In genomic region chr2:186589733-186590537, GRCh38 we compare ENCODE assay signal across 8 cellular contexts. TPM values are rescaled to one million over a fixed set of nuclear protein-coding genes. Genes with fewer than 3 reads are reported as not detected.
DNase-seq lines count a peak whose midpoint lies in the region; TF ChIP-seq lines count a peak whose summit lies in the region.

Gene ITGAV, plus strand, starts transcription at chr2:186590056. Its CDS starts 283 bp downstream, at chr2:186590339.

- H3K27me3 ChIP-seq in H9 (ENCODE audit: insufficient read depth, low read length) (no peaks in the 10 kb centered on the region), MG63 (no peaks in the 10 kb centered on the region), SK-N-SH (ENCODE audit: insufficient read depth) (no peaks in the 10 kb centered on the region), osteoblast (ENCODE audit: insufficient read depth, low read length) (no peaks in the 10 kb centered on the region), testis (no peaks in the 10 kb centered on the region)

- peak; percentile 16; the same call in 1 of the 3 replicates for TF ChIP-seq CTCF in H9 (conservative IDR thresholded peaks at IDR 0.05)
- TF ChIP-seq CTCF in SK-N-SH (IDR thresholded peaks at IDR 0.05), result no peak
- TF ChIP-seq CTCF in glutamatergic neuron (IDR thresholded peaks at IDR 0.05; ENCODE audit: partially characterized antibody, unreplicated experiment), result no peak
- no peak for TF ChIP-seq CTCF in osteoblast (IDR thresholded peaks at IDR 0.05; ENCODE audit: extremely low read depth, low read depth, low read length)
- TF ChIP-seq CTCF in testis (IDR thresholded peaks at IDR 0.05), result no peak

- H2BK20ac ChIP-seq in H9 (ENCODE audit: low read depth, low read length, poor library complexity, severe bottlenecking), result no peak within 1 kb of the TSS

- H3K4me3 ChIP-seq in MG63 (peak within 1 kb of the TSS; percentile 86), SK-N-SH (ENCODE audit: low read depth in 2 of 2, low read length in 1 of 2) (peak within 1 kb of the TSS; percentile 92 to 93), osteoblast (ENCODE audit: insufficient read depth, low read length) (peak within 1 kb of the TSS; percentile 93), testis (peak within 1 kb of the TSS; percentile 83 to 84)

- H2AFZ ChIP-seq in H9 (ENCODE audit: low read length), result peak within 1 kb of the TSS; percentile 94
- H2AFZ ChIP-seq in SK-N-SH (ENCODE audit: low read depth), result peak within 1 kb of the TSS; percentile 98
- peak within 1 kb of the TSS; percentile 88 for H2AFZ ChIP-seq in osteoblast (ENCODE audit: low read length)

- no peak within 1 kb of the TSS for H3K4ac ChIP-seq in H9 (ENCODE audit: low read depth, low read length)

- H2BK5ac ChIP-seq in H9 (ENCODE audit: insufficient read length, low read length), result no peak within 1 kb of the TSS

- H3F3A ChIP-seq in SK-N-SH (replicated peaks; ENCODE audit: insufficient read depth), result peaks cover 17% of the 10 kb centered on the region

- no peak within 1 kb of the TSS for H2AK5ac ChIP-seq in H9 (ENCODE audit: insufficient read length, low read length)

- intact Hi-C loops in testis (cut with DNase I; ENCODE audit: low total_unique reads), result no loop called here

- H3K9me3 ChIP-seq in H9 (ENCODE audit: control insufficient read depth, low read depth, low read length) (no peaks in the 10 kb centered on the region), MG63 (no peaks in the 10 kb centered on the region), SK-N-SH (no peaks in the 10 kb centered on the region; the same call in 1 of the 2 replicates), osteoblast (ENCODE audit: low read depth, low read length) (no peaks in the 10 kb centered on the region), testis (no peaks in the 10 kb centered on the region)

- H3K27ac Mint-ChIP-seq in H9 (peak within 1 kb of the TSS in 2 of 3 experiments; percentile 72 to 84; a peak in 5 of 7 replicates), glutamatergic neuron (ENCODE audit: unreplicated experiment) (peak within 1 kb of the TSS; percentile 93)
- H3K27ac Mint-ChIP-seq in activated naive CD8-positive, alpha-beta T cell, result peak within 1 kb of the TSS; percentile 85

- H3K36me3 ChIP-seq in MG63 (no peaks in the 10 kb centered on the region), SK-N-SH (replicated peaks in 1 of 2; ENCODE audit: control insufficient read depth in 1 of 2, insufficient read depth in 2 of 2, low read length in 1 of 2) (no peaks in the 10 kb centered on the region), osteoblast (ENCODE audit: insufficient read depth, low read length) (no peaks in the 10 kb centered on the region), testis (ENCODE audit: low read depth, missing control alignments) (no peaks in the 10 kb centered on the region)

- no peak within 1 kb of the TSS for H2BK120ac ChIP-seq in H9 (ENCODE audit: low read depth, low read length, poor library complexity, severe bottlenecking)

- H4K8ac ChIP-seq in H9 (replicated peaks; ENCODE audit: insufficient read length, low read depth, low read length), result no peak within 1 kb of the TSS

- H3K79me2 ChIP-seq in H9 (ENCODE audit: insufficient read depth, low read length), result no peaks in the 10 kb centered on the region; the same call in 1 of the 2 replicates
- peaks cover 65% of the 10 kb centered on the region for H3K79me2 ChIP-seq in SK-N-SH (ENCODE audit: insufficient read depth)
- peaks cover 57% of the 10 kb centered on the region for H3K79me2 ChIP-seq in osteoblast (ENCODE audit: insufficient read depth, low read length)

- no peak within 1 kb of the TSS for H3K56ac ChIP-seq in H9 (ENCODE audit: insufficient read length, low read depth, low read length)

- peak within 1 kb of the TSS; percentile 63 for H3K18ac ChIP-seq in H9 (ENCODE audit: insufficient read length, low read depth, low read length)

- DNase-seq in GM03348 (ENCODE audit: low spot score), result peak; percentile 95
- peak; percentile 90 for DNase-seq in H9
- DNase-seq in MG63, result peak; percentile 93
- peak; percentile 93 for DNase-seq in SK-N-SH
- DNase-seq in glutamatergic neuron, result peak; percentile 92
- peak; percentile 97 for DNase-seq in osteoblast (ENCODE audit: insufficient read length, low spot score, missing footprints)
- peak; percentile 94 for DNase-seq in testis

- H3K27ac ChIP-seq in H9 (ENCODE audit: insufficient read length, low read depth, low read length) (no peak within 1 kb of the TSS), SK-N-SH (ENCODE audit: low read depth in 2 of 2, low read length in 1 of 2) (peak within 1 kb of the TSS; percentile 95 to 98), osteoblast (ENCODE audit: low read depth, low read length) (peak within 1 kb of the TSS; percentile 92), testis (peak within 1 kb of the TSS; percentile 96 to 99)

- no peak within 1 kb of the TSS for H3T11ph ChIP-seq in H9 (ENCODE audit: low read length)

- TF ChIP-seq EP300 in SK-N-SH (IDR thresholded peaks at IDR 0.05; ENCODE audit: borderline replicate concordance in 1 of 2, low read depth in 1 of 2, low read length in 1 of 2), result peak in 1 of 2 experiments; percentile 50; a peak in 1 of 4 replicates

- H3K23me2 ChIP-seq in H9 (ENCODE audit: insufficient read length, low read depth, low read length, poor library complexity, severe bottlenecking), result peaks cover 12% of the 10 kb centered on the region

- peak within 1 kb of the TSS; percentile 96 for H3K4me2 ChIP-seq in H9 (ENCODE audit: insufficient read depth, insufficient read length, low read length)
- peak within 1 kb of the TSS; percentile 78 for H3K4me2 ChIP-seq in SK-N-SH
- peak within 1 kb of the TSS; percentile 96 for H3K4me2 ChIP-seq in osteoblast (ENCODE audit: insufficient read depth, low read length)

- peaks cover 30 to 42% of the 10 kb centered on the region in 2 experiments for H3K4me1 Mint-ChIP-seq in H9
- H3K4me1 Mint-ChIP-seq in activated naive CD8-positive, alpha-beta T cell (ENCODE audit: low read depth), result peaks cover 37% of the 10 kb centered on the region
- peaks cover 11% of the 10 kb centered on the region for H3K4me1 Mint-ChIP-seq in glutamatergic neuron (ENCODE audit: low read depth, unreplicated experiment)

- H3K79me1 ChIP-seq in H9 (ENCODE audit: insufficient read depth, low read depth, low read length, poor library complexity, severe bottlenecking), result no peaks in the 10 kb centered on the region

- no peak within 1 kb of the TSS for H4K91ac ChIP-seq in H9 (ENCODE audit: insufficient read length, low read depth, low read length)

- no peaks in the 10 kb centered on the region for H3K36me3 Mint-ChIP-seq in H9 (ENCODE audit: insufficient read depth in 1 of 3, low read depth in 3 of 3)
- H3K36me3 Mint-ChIP-seq in activated naive CD8-positive, alpha-beta T cell, result no peaks in the 10 kb centered on the region
- H3K36me3 Mint-ChIP-seq in glutamatergic neuron (ENCODE audit: unreplicated experiment), result peaks cover 4% of the 10 kb centered on the region

- no peak within 1 kb of the TSS for H4K5ac ChIP-seq in H9 (ENCODE audit: insufficient read length, low read depth, low read length)

- peaks cover 0 to 2% of the 10 kb centered on the region in 2 experiments; a peak in 1 of 5 replicates for H3K9me3 Mint-ChIP-seq in H9
- H3K9me3 Mint-ChIP-seq in activated naive CD8-positive, alpha-beta T cell (ENCODE audit: low read depth), result no peaks in the 10 kb centered on the region
- peaks cover 5% of the 10 kb centered on the region for H3K9me3 Mint-ChIP-seq in glutamatergic neuron (ENCODE audit: unreplicated experiment)

- H2BK12ac ChIP-seq in H9 (ENCODE audit: insufficient read length, low read depth, low read length), result no peak within 1 kb of the TSS

- no peak for TF ChIP-seq POLR2A in testis (IDR thresholded peaks at IDR 0.05)

- no peaks in the 10 kb centered on the region; the same call in none of the 2 replicates for H3K27me3 Mint-ChIP-seq in H9 (ENCODE audit: low read depth)
- no peaks in the 10 kb centered on the region for H3K27me3 Mint-ChIP-seq in activated naive CD8-positive, alpha-beta T cell
- H3K27me3 Mint-ChIP-seq in glutamatergic neuron (ENCODE audit: unreplicated experiment), result peaks cover 3% of the 10 kb centered on the region

- peak within 1 kb of the TSS; percentile 69 for H3K9ac ChIP-seq in H9 (ENCODE audit: extremely low read depth, insufficient read length, low read length)
- H3K9ac ChIP-seq in SK-N-SH, result peak within 1 kb of the TSS; percentile 93

- no CpG with 5 or more reads among the region's 86 CpGs for WGBS in H9 (ENCODE audit: extremely low coverage, insufficient read length, low lambda C conversion rate)
- WGBS in SK-N-SH (ENCODE audit: low lambda C conversion rate), result under 1% methylated on average over 36 of the region's 86 CpGs
- 0 to 1% methylated on average over 12 to 71 of the region's 86 CpGs for WGBS in testis, 2 donors

- no peak for TF ChIP-seq RAD21 in SK-N-SH (IDR thresholded peaks at IDR 0.05; ENCODE audit: low read length)

- H3K4me1 ChIP-seq in H9 (ENCODE audit: insufficient read depth, low read length) (no peaks in the 10 kb centered on the region), SK-N-SH (ENCODE audit: control insufficient read depth in 1 of 2, insufficient read depth in 2 of 2, low read depth in 1 of 2, low read length in 1 of 2) (peaks cover 12 to 18% of the 10 kb centered on the region in 2 experiments; a peak in 3 of 4 replicates), osteoblast (ENCODE audit: insufficient read depth, low read length) (peaks cover 29% of the 10 kb centered on the region), testis (peaks cover 27% of the 10 kb centered on the region)

- POLR2A ChIA-PET in SK-N-SH (lab: Yijun Ruan, JAX), result interaction anchor here (0.9 to 1.9 kb wide), 6 partner anchors 9 to 104 kb away, joined by 3 to 9 read pairs (median 3); partner anchors contain the start of gene ZC3H15

- H3K23ac ChIP-seq in H9 (ENCODE audit: insufficient read length, low read depth, low read length), result no peak within 1 kb of the TSS

- peak within 1 kb of the TSS; percentile 76 for H3K14ac ChIP-seq in H9 (ENCODE audit: insufficient read depth, low read length)

- H4K20me1 ChIP-seq in H9 (ENCODE audit: control insufficient read depth, insufficient read depth, insufficient read length) (no peaks in the 10 kb centered on the region), SK-N-SH (ENCODE audit: insufficient read depth) (peaks cover 14% of the 10 kb centered on the region), osteoblast (ENCODE audit: insufficient read depth, low read length) (peaks cover 25% of the 10 kb centered on the region)

- H2BK15ac ChIP-seq in H9 (ENCODE audit: low read depth, low read length), result no peak within 1 kb of the TSS

- no peaks in the 10 kb centered on the region for H3K9me2 ChIP-seq in SK-N-SH

- CTCF ChIA-PET in SK-N-SH (lab: Yijun Ruan, JAX), result interaction anchor here (1.1 to 2.4 kb wide), 5 partner anchors 10 to 86 kb away, joined by 3 to 14 read pairs (median 4); no protein-coding TSS in a partner anchor

- H3K4me3 Mint-ChIP-seq in H9 (peak within 1 kb of the TSS; percentile 88 to 89), glutamatergic neuron (ENCODE audit: unreplicated experiment) (peak within 1 kb of the TSS; percentile 96)
- peak within 1 kb of the TSS; percentile 91 for H3K4me3 Mint-ChIP-seq in activated naive CD8-positive, alpha-beta T cell

RNA-seq across cellular contexts. Expression of gene ITGAV, which starts in this region (rescaled TPM):
- 22.3 and 26.9 TPM in 2 replicates for total RNA-seq in H9 (2021)
- total RNA-seq in MG63 (2014; rRNA removed; shearing (Covaris generic); ENCODE audit: low replicate concordance), result 41.3 and 50.8 TPM in 2 replicates
- polyA plus RNA-seq in SK-N-SH (2012; rRNA removed), result 24.3 and 35.1 TPM in 2 replicates
- 32.8 and 37.3 TPM in 2 replicates for polyA plus RNA-seq in SK-N-SH (2012; cell fraction: cytosol; rRNA removed)
- polyA plus RNA-seq in SK-N-SH (2012; cell fraction: nucleus; rRNA removed), result 25.5 and 54.6 TPM in 2 replicates
- total RNA-seq in glutamatergic neuron (ENCODE audit: unreplicated experiment), result 21.9 TPM
- total RNA-seq in osteoblast, result 311 and 354 TPM in 2 replicates
- total RNA-seq in testis, result 10 to 100 TPM; 62.2 to 93.3 TPM
- polyA plus RNA-seq in testis (ENCODE audit: insufficient read depth, low read depth, low replicate concordance), result 23.5 TPM
